ENCODE assay signal across 16 cellular contexts in genomic region chr20:21436186-21436585, GRCh38. TPM values are rescaled to one million over a fixed set of nuclear protein-coding genes. Genes with fewer than 3 reads are reported as not detected.
DNase-seq lines count a peak whose midpoint lies in the region; ATAC-seq and TF ChIP-seq lines count a peak whose summit lies in the region.
"Had no signal": no experiment of that assay in that cellular context is flagged by ENCODE, and none has a peak within 500 bp of the region (broad histone marks: within the 10 kb centered on the region; RNA-seq: fewer than 3 reads in every experiment).

No MANE protein-coding gene starts in this region.

- no peak overlapping the region for H3K27ac Mint-ChIP-seq in type B pancreatic cell
- H3K27ac Mint-ChIP-seq in activated naive CD4-positive, alpha-beta T cell treated with anti-CD3 and anti-CD28 coated beads, Interleukin-2, amount 10 ng/mL, durations not matched to agents 7 days and 5 days: no peak overlapping the region
- H3K27ac Mint-ChIP-seq: activated CD4-positive, alpha-beta T cell treated with anti-CD3 and anti-CD28 coated beads for 36 hours; naive thymus-derived CD8-positive, alpha-beta T cell had no signal

- TF ChIP-seq CTCF in foreskin keratinocyte (conservative IDR thresholded peaks at IDR 0.05) (no peak), type B pancreatic cell (conservative IDR thresholded peaks at IDR 0.05) (no peak)

- peaks cover 43% of the 10 kb centered on the region for H3K27me3 Mint-ChIP-seq in type B pancreatic cell
- H3K27me3 Mint-ChIP-seq in activated naive CD4-positive, alpha-beta T cell treated with anti-CD3 and anti-CD28 coated beads, Interleukin-2, amount 10 ng/mL, durations not matched to agents 7 days and 5 days: peaks cover 27% of the 10 kb centered on the region

- H3K9me3 Mint-ChIP-seq in type B pancreatic cell: no peaks in the 10 kb centered on the region
- no peaks in the 10 kb centered on the region for H3K9me3 Mint-ChIP-seq in activated naive CD4-positive, alpha-beta T cell treated with anti-CD3 and anti-CD28 coated beads, Interleukin-2, amount 10 ng/mL, durations not matched to agents 7 days and 5 days
- H3K9me3 Mint-ChIP-seq: naive thymus-derived CD8-positive, alpha-beta T cell had no signal

- peak; percentile 70 for ATAC-seq in foreskin keratinocyte
- no peak for ATAC-seq in GM21423 (IDR thresholded peaks at IDR 0.05; ENCODE audit: unreplicated experiment)
- ATAC-seq in GM19324 (IDR thresholded peaks at IDR 0.05; ENCODE audit: low FRiP score, unreplicated experiment): no peak
- ATAC-seq: activated CD4-positive, alpha-beta T cell treated with anti-CD3 and anti-CD28 coated beads for 36 hours; naive thymus-derived CD8-positive, alpha-beta T cell had no signal

- H3K4me1 Mint-ChIP-seq in type B pancreatic cell (ENCODE audit: unreplicated experiment): no peaks in the 10 kb centered on the region
- no peaks in the 10 kb centered on the region for H3K4me1 Mint-ChIP-seq in activated naive CD4-positive, alpha-beta T cell treated with anti-CD3 and anti-CD28 coated beads, Interleukin-2, amount 10 ng/mL, durations not matched to agents 7 days and 5 days
- H3K4me1 Mint-ChIP-seq: activated CD4-positive, alpha-beta T cell treated with anti-CD3 and anti-CD28 coated beads for 36 hours; naive thymus-derived CD8-positive, alpha-beta T cell had no signal

- H3K4me1 ChIP-seq in foreskin keratinocyte: peaks cover 4% of the 10 kb centered on the region

- DNase-seq in 8988T (peak; percentile 58), HCEC 1CT (peak; percentile 96), amniotic stem cell (lab: John Stamatoyannopoulos, UW) (peak; percentile 39), foreskin keratinocyte (peak; percentile 80 to 89), type B pancreatic cell (ENCODE audit: extremely low spot score, unreplicated experiment) (no peak)
- DNase-seq in activated naive CD4-positive, alpha-beta T cell treated with anti-CD3 and anti-CD28 coated beads, Interleukin-2, amount 10 ng/mL, durations not matched to agents 7 days and 5 days: no peak
- DNase-seq: activated CD4-positive, alpha-beta T cell treated with anti-CD3 and anti-CD28 coated beads for 36 hours; AML-193; cortex of kidney; MV-4-11; naive thymus-derived CD8-positive, alpha-beta T cell; NCI-H510A treated with DMSO at 0.1 percent for 48 hours; stimulated activated CD4-positive, alpha-beta T cell treated with anti-CD3 and anti-CD28 coated beads, Interleukin-15, amount 100 ng/mL, for 24 hours had no signal

- CTCF ChIA-PET in activated naive CD4-positive, alpha-beta T cell treated with anti-CD3 and anti-CD28 coated beads, Interleukin-2, amount 10 ng/mL, durations not matched to agents 7 days and 5 days (lab: Charles Lee): interaction anchor here (0.7 kb wide), 1 partner anchor 1021 kb away, joined by 3 read pairs; no protein-coding TSS in a partner anchor

- H3K27me3 ChIP-seq in foreskin keratinocyte: peaks cover 5% of the 10 kb centered on the region

- no peaks in the 10 kb centered on the region for H3K36me3 Mint-ChIP-seq in type B pancreatic cell
- no peaks in the 10 kb centered on the region for H3K36me3 Mint-ChIP-seq in activated naive CD4-positive, alpha-beta T cell treated with anti-CD3 and anti-CD28 coated beads, Interleukin-2, amount 10 ng/mL, durations not matched to agents 7 days and 5 days
- H3K36me3 Mint-ChIP-seq: naive thymus-derived CD8-positive, alpha-beta T cell had no signal

- no peak overlapping the region for H3K4me3 Mint-ChIP-seq in type B pancreatic cell
- H3K4me3 Mint-ChIP-seq in activated naive CD4-positive, alpha-beta T cell treated with anti-CD3 and anti-CD28 coated beads, Interleukin-2, amount 10 ng/mL, durations not matched to agents 7 days and 5 days: no peak overlapping the region
- H3K4me3 Mint-ChIP-seq: activated CD4-positive, alpha-beta T cell treated with anti-CD3 and anti-CD28 coated beads for 36 hours; naive thymus-derived CD8-positive, alpha-beta T cell had no signal

- no peak overlapping the region for H3K27ac ChIP-seq in foreskin keratinocyte
- H3K27ac ChIP-seq: SK-N-MC had no signal

RNA-seq across cellular contexts. Expression of gene NKX2-4, which starts 38.9 kb away (rescaled TPM):
- total RNA-seq in foreskin keratinocyte (not detected in 2 replicates), type B pancreatic cell (ENCODE audit: low replicate concordance) (not detected in 2 replicates)
- not detected in 2 replicates for polyA plus RNA-seq in foreskin keratinocyte
- total RNA-seq: activated CD4-positive, alpha-beta T cell treated with anti-CD3 and anti-CD28 coated beads for 36 hours; naive thymus-derived CD8-positive, alpha-beta T cell had no signal
- polyA plus RNA-seq: naive thymus-derived CD8-positive, alpha-beta T cell had no signal

Comparison
In these comparisons a context has a peak if more than half of its experiments do, and no peak if none do; other contexts are left out.
1. DNase-seq: peak in 8988T (single experiment), HCEC 1CT (single experiment), amniotic stem cell (single experiment) and foreskin keratinocyte (2 of 2); none in type B pancreatic cell (single experiment) and activated naive CD4-positive, alpha-beta T cell treated with anti-CD3 and anti-CD28 coated beads, Interleukin-2, amount 10 ng/mL, durations not matched to agents 7 days and 5 days (single experiment).